ENCODE assay signal across 21 cellular contexts in the genomic region with DNA sequence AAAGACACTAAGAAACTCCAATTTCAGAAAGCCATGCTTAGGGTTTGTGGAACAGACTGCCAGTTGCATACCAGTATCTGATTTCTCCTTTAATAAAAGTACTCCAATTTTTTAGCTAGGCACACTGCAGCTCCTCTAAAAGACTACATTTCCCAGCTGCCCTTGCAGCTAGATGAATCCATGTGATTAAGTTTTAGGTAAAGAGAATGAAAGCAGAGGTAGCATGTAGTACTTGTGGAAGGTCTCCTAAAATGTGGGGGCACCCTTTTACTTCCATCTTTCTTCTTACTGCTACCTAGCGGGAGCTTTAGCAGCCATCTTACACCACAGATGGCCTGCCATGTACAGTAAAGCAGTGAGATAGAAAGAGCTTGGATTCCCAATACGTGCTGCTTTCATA.
"Had no signal": no experiment of that assay in that cellular context is flagged by ENCODE, and none has a peak within 500 bp of the region (broad histone marks: within the 10 kb centered on the region; RNA-seq: fewer than 3 reads in every experiment).

No MANE protein-coding gene starts in this region.

- H3K4me3 Mint-ChIP-seq: activated CD4-positive, alpha-beta memory T cell treated with anti-CD3 and anti-CD28 coated beads for 36 hours; activated CD4-positive, alpha-beta T cell treated with anti-CD3 and anti-CD28 coated beads, Interleukin-2, amount 10 ng/mL, durations not matched to agents 7 days and 5 days; activated naive CD4-positive, alpha-beta T cell treated with anti-CD3 and anti-CD28 coated beads, Interleukin-2, amount 50 U/mL, for 24 hours; activated T-cell treated with anti-CD3 and anti-CD28 coated beads, Interleukin-2, amount 50 U/mL, for 4 hours; T-helper 1 cell treated with Interleukin-12 subunit alpha and Interleukin-12 subunit beta and Interleukin-4 antibody, amounts not matched to agents 30 μg/mL and 1 μg/mL, for 36 hours had no signal

- ATAC-seq: activated T-cell treated with anti-CD3 and anti-CD28 coated beads, Interleukin-2, amount 50 U/mL, for 4 hours had no signal

- H3K9me3 ChIP-seq: SJSA1 had no signal

- H3K4me1 Mint-ChIP-seq: activated CD4-positive, alpha-beta T cell treated with anti-CD3 and anti-CD28 coated beads, Interleukin-2, amount 10 ng/mL, durations not matched to agents 7 days and 5 days; activated naive CD4-positive, alpha-beta T cell treated with anti-CD3 and anti-CD28 coated beads, Interleukin-2, amount 50 U/mL, for 24 hours had no signal

- H3K27me3 ChIP-seq: Peyer's patch, SJSA1 had no signal

- H3K4me1 ChIP-seq: Peyer's patch, SJSA1 had no signal

- H3K4me3 ChIP-seq: Peyer's patch, SJSA1 had no signal

- H3K27ac ChIP-seq: Peyer's patch, SJSA1 had no signal

- H3K36me3 ChIP-seq: Peyer's patch, SJSA1 had no signal

- DNase-seq: activated CD4-positive, alpha-beta memory T cell treated with anti-CD3 and anti-CD28 coated beads for 36 hours; activated CD4-positive, alpha-beta T cell treated with anti-CD3 and anti-CD28 coated beads, Interleukin-2, amount 10 ng/mL, durations not matched to agents 7 days and 5 days; activated CD4-positive, CD25-positive, alpha-beta regulatory T cell; activated CD8-positive, alpha-beta memory T cell treated with anti-CD3 and anti-CD28 coated beads for 24 hours; activated T-cell treated with anti-CD3 and anti-CD28 coated beads, Interleukin-2, amount 50 U/mL, for 4 hours; aorta; central memory CD4-positive, alpha-beta T cell; NCI-H1092 treated with DMSO at 0.1 percent for 48 hours; NCI-H1417 treated with DMSO at 0.1 percent for 48 hours; NCI-H1694; NCI-H2029; NCI-H2107; NCI-H2171 treated with DMSO at 0.1 percent for 48 hours; NCI-H226; NCI-H526 treated with DMSO at 0.1 percent for 48 hours; Peyer's patch; SHP77 had no signal

- H3K27me3 Mint-ChIP-seq: activated CD4-positive, alpha-beta T cell treated with anti-CD3 and anti-CD28 coated beads, Interleukin-2, amount 10 ng/mL, durations not matched to agents 7 days and 5 days had no signal

- H3K27ac Mint-ChIP-seq: activated CD4-positive, alpha-beta memory T cell treated with anti-CD3 and anti-CD28 coated beads for 36 hours; activated CD4-positive, alpha-beta T cell treated with anti-CD3 and anti-CD28 coated beads, Interleukin-2, amount 10 ng/mL, durations not matched to agents 7 days and 5 days; activated naive CD4-positive, alpha-beta T cell treated with anti-CD3 and anti-CD28 coated beads, Interleukin-2, amount 50 U/mL, for 24 hours; T-helper 1 cell treated with Interleukin-12 subunit alpha and Interleukin-12 subunit beta and Interleukin-4 antibody, amounts not matched to agents 30 μg/mL and 1 μg/mL, for 36 hours had no signal

- H3K9me3 Mint-ChIP-seq: activated naive CD4-positive, alpha-beta T cell treated with anti-CD3 and anti-CD28 coated beads, Interleukin-2, amount 50 U/mL, for 24 hours; T-helper 1 cell treated with Interleukin-12 subunit alpha and Interleukin-12 subunit beta and Interleukin-4 antibody, amounts not matched to agents 30 μg/mL and 1 μg/mL, for 36 hours had no signal

- FAIRE-seq: bronchial epithelial cell had no signal
